14 cellular contexts compared by ENCODE assay signal in genomic region chr11:121483805-121484478, GRCh38. TPM values are rescaled to one million over a fixed set of nuclear protein-coding genes. Genes with fewer than 3 reads are reported as not detected.
A peak's percentile ranks its signal among the peaks of the same experiment; 100 is the strongest.
DNase-seq lines count a peak whose midpoint lies in the region; ATAC-seq and TF ChIP-seq lines count a peak whose summit lies in the region.
"Had no signal": no experiment of that assay in that cellular context is flagged by ENCODE, and none has a peak within 500 bp of the region (broad histone marks: within the 10 kb centered on the region; RNA-seq: fewer than 3 reads in every experiment).

No MANE protein-coding gene starts in this region.

- H3K4me3 Mint-ChIP-seq in activated naive CD4-positive, alpha-beta T cell treated with anti-CD3 and anti-CD28 coated beads, Interleukin-2, amount 50 U/mL, for 24 hours: peak overlapping the region; percentile 27
- peak overlapping the region; percentile 78 to 80 for H3K4me3 Mint-ChIP-seq in effector memory CD8-positive, alpha-beta T cell

- H3K4me3 ChIP-seq in OCI-LY7 (ENCODE audit: low read depth, low read length, poor library complexity, severe bottlenecking) (no peak overlapping the region), upper lobe of right lung (no peak overlapping the region)
- H3K4me3 ChIP-seq: suprapubic skin had no signal

- CTCF ChIA-PET in OCI-LY7 (lab: Charles Lee; ENCODE audit: unreplicated experiment): no interaction called here

- H3K36me3 Mint-ChIP-seq in activated naive CD4-positive, alpha-beta T cell treated with anti-CD3 and anti-CD28 coated beads, Interleukin-2, amount 50 U/mL, for 24 hours: peaks cover 24% of the 10 kb centered on the region
- H3K36me3 Mint-ChIP-seq in effector memory CD8-positive, alpha-beta T cell (ENCODE audit: insufficient read depth): peaks cover 54% of the 10 kb centered on the region

- peaks cover 78% of the 10 kb centered on the region for H3K4me1 Mint-ChIP-seq in activated naive CD4-positive, alpha-beta T cell treated with anti-CD3 and anti-CD28 coated beads, Interleukin-2, amount 50 U/mL, for 24 hours
- peaks cover 56 to 70% of the 10 kb centered on the region in 2 donors for H3K4me1 Mint-ChIP-seq in effector memory CD8-positive, alpha-beta T cell (ENCODE audit: low read depth in 2 of 2)

- H3K9me3 ChIP-seq in OCI-LY7 (ENCODE audit: low read length): no peaks in the 10 kb centered on the region
- H3K9me3 ChIP-seq in upper lobe of right lung: no peaks in the 10 kb centered on the region
- H3K9me3 ChIP-seq: suprapubic skin had no signal

- ATAC-seq in effector memory CD8-positive, alpha-beta T cell (replicated peaks): no peak
- ATAC-seq in upper lobe of right lung: peak; percentile 51
- no peak for ATAC-seq in HG03175 (IDR thresholded peaks at IDR 0.05; ENCODE audit: unreplicated experiment)

- no peaks in the 10 kb centered on the region; the same call in 1 of the 2 replicates for H4K20me1 ChIP-seq in OCI-LY7 (ENCODE audit: insufficient read depth, low read length)

- H3K4me1 ChIP-seq in OCI-LY7 (ENCODE audit: insufficient read depth, low read length, poor library complexity, severe bottlenecking) (peaks cover 42% of the 10 kb centered on the region), upper lobe of right lung (peaks cover 13% of the 10 kb centered on the region)
- H3K4me1 ChIP-seq: suprapubic skin had no signal

- H3K79me2 ChIP-seq in OCI-LY7 (ENCODE audit: insufficient read depth, low read depth, low read length): peaks cover 85% of the 10 kb centered on the region

- TF ChIP-seq CTCF in OCI-LY7 (conservative IDR thresholded peaks at IDR 0.05; ENCODE audit: low read length): no peak
- no peak for TF ChIP-seq CTCF in upper lobe of right lung (IDR thresholded peaks at IDR 0.05)

- H3K9me3 Mint-ChIP-seq in activated naive CD4-positive, alpha-beta T cell treated with anti-CD3 and anti-CD28 coated beads, Interleukin-2, amount 50 U/mL, for 24 hours: no peaks in the 10 kb centered on the region
- H3K9me3 Mint-ChIP-seq in effector memory CD8-positive, alpha-beta T cell: no peaks in the 10 kb centered on the region

- DNase-seq in activated naive CD4-positive, alpha-beta T cell (lab: John Stamatoyannopoulos, UW): no peak
- DNase-seq in OCI-LY7 (ENCODE audit: low spot score) (no peak), upper lobe of right lung (no peak), NCI-H1436 treated with DMSO at 0.1 percent for 48 hours (lab: John Stamatoyannopoulos, UW) (no peak), cerebellum (ENCODE audit: low spot score) (no peak)
- no peak for DNase-seq in effector memory CD8-positive, alpha-beta T cell
- DNase-seq: amygdala, cerebellar nuclear complex, NCI-H1694, NCI-H510A had no signal

- H3K27me3 ChIP-seq in upper lobe of right lung: no peaks in the 10 kb centered on the region
- H3K27me3 ChIP-seq: suprapubic skin had no signal

- H3K36me3 ChIP-seq in OCI-LY7 (ENCODE audit: insufficient read depth, low read length) (peaks cover 88% of the 10 kb centered on the region), upper lobe of right lung (no peaks in the 10 kb centered on the region)
- H3K36me3 ChIP-seq: suprapubic skin had no signal

- H2AFZ ChIP-seq in OCI-LY7 (ENCODE audit: low read length): no peak overlapping the region

- H3K9me2 ChIP-seq in OCI-LY7 (ENCODE audit: insufficient read depth, low read length): no peaks in the 10 kb centered on the region

- intact Hi-C loops in OCI-LY7 (cut with micrococcal nuclease; ENCODE audit: unreplicated experiment): no loop called here
- intact Hi-C loops in upper lobe of right lung (cut with DNase I): no loop called here

- H3K4me2 ChIP-seq in OCI-LY7 (ENCODE audit: low read length): no peak overlapping the region
- H3K4me2 ChIP-seq: KMS-11 had no signal

- H3K27me3 Mint-ChIP-seq in activated naive CD4-positive, alpha-beta T cell treated with anti-CD3 and anti-CD28 coated beads, Interleukin-2, amount 50 U/mL, for 24 hours: no peaks in the 10 kb centered on the region
- no peaks in the 10 kb centered on the region for H3K27me3 Mint-ChIP-seq in effector memory CD8-positive, alpha-beta T cell

- H3K27ac Mint-ChIP-seq in activated naive CD4-positive, alpha-beta T cell treated with anti-CD3 and anti-CD28 coated beads, Interleukin-2, amount 50 U/mL, for 24 hours: peak overlapping the region; percentile 95
- H3K27ac Mint-ChIP-seq in effector memory CD8-positive, alpha-beta T cell: peak overlapping the region; percentile 94 to 96

- H3K27ac ChIP-seq in OCI-LY7 (ENCODE audit: low read depth, low read length, poor library complexity, severe bottlenecking) (peak overlapping the region; percentile 79), upper lobe of right lung (no peak overlapping the region)
- H3K27ac ChIP-seq: KMS-11, suprapubic skin had no signal

- no TSS peak for BruUV-seq in OCI-LY7 (replicated peaks; lab: Mats Ljungman, UMichigan)

- POLR2A ChIA-PET in OCI-LY7 (lab: Charles Lee): interaction anchor here (0.8 to 2.1 kb wide), 6 partner anchors 10 to 116 kb away, joined by 3 to 22 read pairs (median 4); no protein-coding TSS in a partner anchor

RNA-seq across cellular contexts. Expression of gene SORL1, which starts 31.8 kb away (rescaled TPM):
- total RNA-seq in OCI-LY7 (2014; rRNA removed; shearing (Covaris generic)): 219 and 228 TPM in 2 replicates
- total RNA-seq in OCI-LY7 (2022): 400 and 411 TPM in 2 replicates
- total RNA-seq in upper lobe of right lung: 48.3 TPM
- 41.6 TPM for total RNA-seq in cerebellum
